Comparison of ENCODE assay signal across 10 cellular contexts in the genomic region with DNA sequence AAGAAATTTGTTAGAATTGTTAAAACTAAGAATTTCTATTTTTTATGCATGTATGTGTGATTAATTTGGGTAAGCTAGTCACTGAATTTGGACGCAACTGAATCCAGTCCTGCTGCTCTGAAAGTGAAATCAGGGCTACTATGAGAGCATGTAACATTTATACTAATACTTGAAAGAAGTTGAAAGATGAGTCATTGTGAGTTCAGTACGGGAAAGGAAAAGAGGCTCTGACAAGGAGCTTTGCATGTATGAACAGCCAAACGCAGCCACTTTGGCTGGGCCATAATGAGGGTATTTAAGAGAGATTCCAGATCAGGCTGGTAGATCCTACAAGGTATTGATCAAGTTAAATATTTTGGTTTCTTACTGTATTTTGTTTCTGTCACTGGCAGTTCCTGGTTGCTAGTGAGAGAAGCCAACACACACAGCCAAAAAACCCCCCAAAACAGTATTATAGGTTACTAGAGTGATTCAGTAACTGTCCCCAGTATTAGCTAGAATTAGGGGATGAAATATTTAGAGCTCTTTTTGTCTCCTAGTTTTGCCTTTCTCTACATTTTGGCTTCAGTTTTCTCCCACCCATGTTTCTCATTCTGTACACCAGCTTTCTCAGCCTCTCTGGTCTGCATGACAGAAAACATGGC. TPM values are rescaled to one million over a fixed set of nuclear protein-coding genes. Genes with fewer than 3 reads are reported as not detected.
DNase-seq lines count a peak whose midpoint lies in the region; ATAC-seq and TF ChIP-seq lines count a peak whose summit lies in the region.
"Had no signal": no experiment of that assay in that cellular context is flagged by ENCODE, and none has a peak within 500 bp of the region (broad histone marks: within the 10 kb centered on the region; RNA-seq: fewer than 3 reads in every experiment).

No MANE protein-coding gene starts in this region.

- peaks cover 40% of the 10 kb centered on the region for H3K36me3 Mint-ChIP-seq in activated T-helper 1 cell treated with anti-CD3 and anti-CD28 coated beads, Interleukin-12 subunit alpha, Interleukin-12 subunit beta, Interleukin-2, Interleukin-4 antibody, amounts not matched to agents 30 ng/mL and 10 ng/mL and 1 ng/mL, durations not matched to agents 14 hours and 24 hours and 36 hours (ENCODE audit: low read depth)

- no peak overlapping the region for H3K4me3 Mint-ChIP-seq in activated T-helper 1 cell treated with anti-CD3 and anti-CD28 coated beads, Interleukin-12 subunit alpha, Interleukin-12 subunit beta, Interleukin-2, Interleukin-4 antibody, amounts not matched to agents 30 ng/mL and 10 ng/mL and 1 ng/mL, durations not matched to agents 14 hours and 24 hours and 36 hours
- H3K4me3 Mint-ChIP-seq: activated B cell treated with CpG ODN at 0.5 μM for 24 hours, naive B cell had no signal

- no peak overlapping the region for H2AFZ ChIP-seq in smooth muscle cell (ENCODE audit: low read depth)

- no peak overlapping the region for H3K9ac ChIP-seq in smooth muscle cell (ENCODE audit: low read depth)

- 13% methylated on average over 3 of the region's 3 CpGs for WGBS in smooth muscle cell (ENCODE audit: low lambda C conversion rate)

- H3K4me1 Mint-ChIP-seq in activated T-helper 1 cell treated with anti-CD3 and anti-CD28 coated beads, Interleukin-12 subunit alpha, Interleukin-12 subunit beta, Interleukin-2, Interleukin-4 antibody, amounts not matched to agents 30 ng/mL and 10 ng/mL and 1 ng/mL, durations not matched to agents 14 hours and 24 hours and 36 hours (ENCODE audit: low read depth), result peaks cover 45% of the 10 kb centered on the region

- H3K4me3 ChIP-seq in smooth muscle cell (no peak overlapping the region), tibial artery (no peak overlapping the region)

- H3K9me3 ChIP-seq in smooth muscle cell (replicated peaks; ENCODE audit: low read depth) (no peaks in the 10 kb centered on the region), tibial artery (no peaks in the 10 kb centered on the region)

- ATAC-seq in HG02885 (IDR thresholded peaks at IDR 0.05; ENCODE audit: poor library complexity, unreplicated experiment), result peak; percentile 97

- no peaks in the 10 kb centered on the region for H3K27me3 ChIP-seq in smooth muscle cell (ENCODE audit: low read depth)
- H3K27me3 ChIP-seq in tibial artery, result no peaks in the 10 kb centered on the region

- H3K27ac Mint-ChIP-seq in activated T-helper 1 cell treated with anti-CD3 and anti-CD28 coated beads, Interleukin-12 subunit alpha, Interleukin-12 subunit beta, Interleukin-2, Interleukin-4 antibody, amounts not matched to agents 30 ng/mL and 10 ng/mL and 1 ng/mL, durations not matched to agents 14 hours and 24 hours and 36 hours, result peak overlapping the region; percentile 64
- H3K27ac Mint-ChIP-seq: activated B cell treated with CpG ODN at 0.5 μM for 24 hours had no signal

- peak; percentile 14 for DNase-seq in activated T-cell treated with anti-CD3 and anti-CD28 coated beads for 48 hours (ENCODE audit: low read depth)
- no peak for DNase-seq in activated T-cell treated with anti-CD3 and anti-CD28 coated beads, Interleukin-2, amount 50 U/mL, for 1 hour
- no peak for DNase-seq in activated T-helper 1 cell treated with anti-CD3 and anti-CD28 coated beads, Interleukin-12 subunit alpha, Interleukin-12 subunit beta, Interleukin-2, Interleukin-4 antibody, amounts not matched to agents 30 ng/mL and 10 ng/mL and 1 ng/mL, durations not matched to agents 14 hours and 24 hours and 36 hours (ENCODE audit: low spot score)
- no peak for DNase-seq in smooth muscle cell (lab: John Stamatoyannopoulos, UW; ENCODE audit: unreplicated experiment)
- no peak for DNase-seq in NCI-H1436 (lab: John Stamatoyannopoulos, UW)
- no peak for DNase-seq in NCI-H146 treated with DMSO at 0.1 percent for 48 hours (lab: John Stamatoyannopoulos, UW; ENCODE audit: unreplicated experiment)
- no peak for DNase-seq in tibial artery
- DNase-seq: activated B cell treated with CpG ODN at 0.5 μM for 24 hours, naive B cell had no signal

- H3K36me3 ChIP-seq in smooth muscle cell (ENCODE audit: low read depth) (peaks cover 10% of the 10 kb centered on the region), tibial artery (peaks cover 28 to 35% (median 32%) of the 10 kb centered on the region in 3 donors)

- H3K27me3 Mint-ChIP-seq in activated T-helper 1 cell treated with anti-CD3 and anti-CD28 coated beads, Interleukin-12 subunit alpha, Interleukin-12 subunit beta, Interleukin-2, Interleukin-4 antibody, amounts not matched to agents 30 ng/mL and 10 ng/mL and 1 ng/mL, durations not matched to agents 14 hours and 24 hours and 36 hours (ENCODE audit: insufficient read depth), result no peaks in the 10 kb centered on the region
- H3K27me3 Mint-ChIP-seq: activated B cell treated with CpG ODN at 0.5 μM for 24 hours, naive B cell had no signal

- TF ChIP-seq CTCF in smooth muscle cell (IDR thresholded peaks at IDR 0.05; ENCODE audit: borderline replicate concordance, insufficient read depth, poor library complexity, severe bottlenecking) (no peak), tibial artery (IDR thresholded peaks at IDR 0.05) (no peak)

- peaks cover 47% of the 10 kb centered on the region for H3K79me2 ChIP-seq in smooth muscle cell (ENCODE audit: low read depth)

- peaks cover 8% of the 10 kb centered on the region for H3F3A ChIP-seq in smooth muscle cell (ENCODE audit: low read depth)

- H3K4me1 ChIP-seq in smooth muscle cell (ENCODE audit: low read depth), result peaks cover 9% of the 10 kb centered on the region
- H3K4me1 ChIP-seq in tibial artery, result peaks cover 0 to 45% (median 7%) of the 10 kb centered on the region in 4 donors

- H3K27ac ChIP-seq in smooth muscle cell (ENCODE audit: low read depth) (peak overlapping the region; percentile 55), tibial artery (no peak overlapping the region)

- H4K20me1 ChIP-seq in smooth muscle cell (ENCODE audit: low read depth), result peaks cover 41% of the 10 kb centered on the region

- peak overlapping the region; percentile 58 for H3K4me2 ChIP-seq in smooth muscle cell

- intact Hi-C loops in activated T-helper 1 cell treated with anti-CD3 and anti-CD28 coated beads, Interleukin-12 subunit alpha, Interleukin-12 subunit beta, Interleukin-2, Interleukin-4 antibody, amounts not matched to agents 30 ng/mL and 10 ng/mL and 1 ng/mL, durations not matched to agents 14 hours and 24 hours and 36 hours (cut with micrococcal nuclease), result loop anchor here (1.0 kb wide), 1 partner anchor 14 kb away; the partner anchor contains the start of genes AASDHPPT and KBTBD3
- intact Hi-C loops in tibial artery (cut with DNase I; ENCODE audit: low total_unique reads), result no loop called here

- H3K9me3 Mint-ChIP-seq in activated T-helper 1 cell treated with anti-CD3 and anti-CD28 coated beads, Interleukin-12 subunit alpha, Interleukin-12 subunit beta, Interleukin-2, Interleukin-4 antibody, amounts not matched to agents 30 ng/mL and 10 ng/mL and 1 ng/mL, durations not matched to agents 14 hours and 24 hours and 36 hours, result no peaks in the 10 kb centered on the region
- H3K9me3 Mint-ChIP-seq: activated B cell treated with CpG ODN at 0.5 μM for 24 hours, naive B cell had no signal

RNA-seq across cellular contexts. Expression of gene AASDHPPT, which starts 14.1 kb away (rescaled TPM):
- 49.0 and 53.6 TPM in 2 replicates for total RNA-seq in activated T-helper 1 cell treated with anti-CD3 and anti-CD28 coated beads, Interleukin-12 subunit alpha, Interleukin-12 subunit beta, Interleukin-2, Interleukin-4 antibody, amounts not matched to agents 30 ng/mL and 10 ng/mL and 1 ng/mL, durations not matched to agents 14 hours and 24 hours and 36 hours
- 75.3 and 78.7 TPM in 2 replicates for total RNA-seq in smooth muscle cell
- polyA plus RNA-seq in smooth muscle cell, result 28.5 and 35.6 TPM in 2 replicates

RNA-seq across cellular contexts. Expression of gene KBTBD3, which starts 14.5 kb away (rescaled TPM):
- 4.1 and 5.8 TPM in 2 replicates for total RNA-seq in activated T-helper 1 cell treated with anti-CD3 and anti-CD28 coated beads, Interleukin-12 subunit alpha, Interleukin-12 subunit beta, Interleukin-2, Interleukin-4 antibody, amounts not matched to agents 30 ng/mL and 10 ng/mL and 1 ng/mL, durations not matched to agents 14 hours and 24 hours and 36 hours
- total RNA-seq in smooth muscle cell, result 2.2 and 3.5 TPM in 2 replicates
- polyA plus RNA-seq in smooth muscle cell, result 6.3 and 10.2 TPM in 2 replicates
